1 cellular context compared by ENCODE assay signal in genomic region chrX:154397888-154398667, GRCh38.
TF ChIP-seq lines count a peak whose summit lies in the region.

RPL10 (plus strand) TSS chrX:154398377; CDS start chrX:154398520, 143 bp downstream.

TF ChIP-seq in HepG2, 621 proteins besides CTCF, POLR2A, EP300 and RAD21 (continued from another document and continues in another):
- TF ChIP-seq CEBPZ (IDR thresholded peaks at IDR 0.05; ENCODE audit: low read length): no peak
- no peak for TF ChIP-seq NFKBIZ (CRISPR knock-in tag; IDR thresholded peaks at IDR 0.05)
- no peak for TF ChIP-seq ZFP1 (CRISPR knock-in tag; IDR thresholded peaks at IDR 0.05)
- TF ChIP-seq TEAD2 (CRISPR knock-in tag; IDR thresholded peaks at IDR 0.05): 0 out of 2 replicates have a peak, but pooled peaks have one; percentile 28
- TF ChIP-seq PRPF4 (IDR thresholded peaks at IDR 0.05; ENCODE audit: low read depth, low read length, poor library complexity, severe bottlenecking): no peak
- TF ChIP-seq ZNF607 (CRISPR knock-in tag; IDR thresholded peaks at IDR 0.05; ENCODE audit: borderline replicate concordance): no peak; the same call in 1 of the 2 replicates
- TF ChIP-seq ELF3 (CRISPR knock-in tag; IDR thresholded peaks at IDR 0.05): no peak; the same call in 1 of the 2 replicates
- TF ChIP-seq, protein P1, sequence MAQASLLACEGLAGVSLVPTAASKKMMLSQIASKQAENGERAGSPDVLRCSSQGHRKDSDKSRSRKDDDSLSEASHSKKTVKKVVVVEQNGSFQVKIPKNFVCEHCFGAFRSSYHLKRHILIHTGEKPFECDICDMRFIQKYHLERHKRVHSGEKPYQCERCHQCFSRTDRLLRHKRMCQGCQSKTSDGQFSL (CRISPR knock-in tag; IDR thresholded peaks at IDR 0.05): no peak
- no peak; the same call in 1 of the 2 replicates for TF ChIP-seq ZNF788 (CRISPR knock-in tag; IDR thresholded peaks at IDR 0.05; ENCODE audit: borderline replicate concordance)
- no peak for TF ChIP-seq MATR3 (CRISPR knock-in tag; IDR thresholded peaks at IDR 0.05)
- TF ChIP-seq, protein P2, sequence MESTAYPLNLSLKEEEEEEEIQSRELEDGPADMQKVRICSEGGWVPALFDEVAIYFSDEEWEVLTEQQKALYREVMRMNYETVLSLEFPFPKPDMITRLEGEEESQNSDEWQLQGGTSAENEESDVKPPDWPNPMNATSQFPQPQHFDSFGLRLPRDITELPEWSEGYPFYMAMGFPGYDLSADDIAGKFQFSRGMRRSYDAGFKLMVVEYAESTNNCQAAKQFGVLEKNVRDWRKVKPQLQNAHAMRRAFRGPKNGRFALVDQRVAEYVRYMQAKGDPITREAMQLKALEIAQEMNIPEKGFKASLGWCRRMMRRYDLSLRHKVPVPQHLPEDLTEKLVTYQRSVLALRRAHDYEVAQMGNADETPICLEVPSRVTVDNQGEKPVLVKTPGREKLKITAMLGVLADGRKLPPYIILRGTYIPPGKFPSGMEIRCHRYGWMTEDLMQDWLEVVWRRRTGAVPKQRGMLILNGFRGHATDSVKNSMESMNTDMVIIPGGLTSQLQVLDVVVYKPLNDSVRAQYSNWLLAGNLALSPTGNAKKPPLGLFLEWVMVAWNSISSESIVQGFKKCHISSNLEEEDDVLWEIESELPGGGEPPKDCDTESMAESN (CRISPR knock-in tag; conservative IDR thresholded peaks at IDR 0.05): no peak
- TF ChIP-seq ATM (IDR thresholded peaks at IDR 0.05; ENCODE audit: borderline replicate concordance): no peak
- TF ChIP-seq, protein P3, sequence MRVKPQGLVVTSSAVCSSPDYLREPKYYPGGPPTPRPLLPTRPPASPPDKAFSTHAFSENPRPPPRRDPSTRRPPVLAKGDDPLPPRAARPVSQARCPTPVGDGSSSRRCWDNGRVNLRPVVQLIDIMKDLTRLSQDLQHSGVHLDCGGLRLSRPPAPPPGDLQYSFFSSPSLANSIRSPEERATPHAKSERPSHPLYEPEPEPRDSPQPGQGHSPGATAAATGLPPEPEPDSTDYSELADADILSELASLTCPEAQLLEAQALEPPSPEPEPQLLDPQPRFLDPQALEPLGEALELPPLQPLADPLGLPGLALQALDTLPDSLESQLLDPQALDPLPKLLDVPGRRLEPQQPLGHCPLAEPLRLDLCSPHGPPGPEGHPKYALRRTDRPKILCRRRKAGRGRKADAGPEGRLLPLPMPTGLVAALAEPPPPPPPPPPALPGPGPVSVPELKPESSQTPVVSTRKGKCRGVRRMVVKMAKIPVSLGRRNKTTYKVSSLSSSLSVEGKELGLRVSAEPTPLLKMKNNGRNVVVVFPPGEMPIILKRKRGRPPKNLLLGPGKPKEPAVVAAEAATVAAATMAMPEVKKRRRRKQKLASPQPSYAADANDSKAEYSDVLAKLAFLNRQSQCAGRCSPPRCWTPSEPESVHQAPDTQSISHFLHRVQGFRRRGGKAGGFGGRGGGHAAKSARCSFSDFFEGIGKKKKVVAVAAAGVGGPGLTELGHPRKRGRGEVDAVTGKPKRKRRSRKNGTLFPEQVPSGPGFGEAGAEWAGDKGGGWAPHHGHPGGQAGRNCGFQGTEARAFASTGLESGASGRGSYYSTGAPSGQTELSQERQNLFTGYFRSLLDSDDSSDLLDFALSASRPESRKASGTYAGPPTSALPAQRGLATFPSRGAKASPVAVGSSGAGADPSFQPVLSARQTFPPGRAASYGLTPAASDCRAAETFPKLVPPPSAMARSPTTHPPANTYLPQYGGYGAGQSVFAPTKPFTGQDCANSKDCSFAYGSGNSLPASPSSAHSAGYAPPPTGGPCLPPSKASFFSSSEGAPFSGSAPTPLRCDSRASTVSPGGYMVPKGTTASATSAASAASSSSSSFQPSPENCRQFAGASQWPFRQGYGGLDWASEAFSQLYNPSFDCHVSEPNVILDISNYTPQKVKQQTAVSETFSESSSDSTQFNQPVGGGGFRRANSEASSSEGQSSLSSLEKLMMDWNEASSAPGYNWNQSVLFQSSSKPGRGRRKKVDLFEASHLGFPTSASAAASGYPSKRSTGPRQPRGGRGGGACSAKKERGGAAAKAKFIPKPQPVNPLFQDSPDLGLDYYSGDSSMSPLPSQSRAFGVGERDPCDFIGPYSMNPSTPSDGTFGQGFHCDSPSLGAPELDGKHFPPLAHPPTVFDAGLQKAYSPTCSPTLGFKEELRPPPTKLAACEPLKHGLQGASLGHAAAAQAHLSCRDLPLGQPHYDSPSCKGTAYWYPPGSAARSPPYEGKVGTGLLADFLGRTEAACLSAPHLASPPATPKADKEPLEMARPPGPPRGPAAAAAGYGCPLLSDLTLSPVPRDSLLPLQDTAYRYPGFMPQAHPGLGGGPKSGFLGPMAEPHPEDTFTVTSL (CRISPR knock-in tag; IDR thresholded peaks at IDR 0.05; ENCODE audit: borderline replicate concordance): no peak
- peak; percentile 72 for TF ChIP-seq ZFY (CRISPR knock-in tag; IDR thresholded peaks at IDR 0.05)
- TF ChIP-seq ZNF225 (CRISPR knock-in tag; IDR thresholded peaks at IDR 0.05): no peak
- TF ChIP-seq DMAP1 (CRISPR knock-in tag; IDR thresholded peaks at IDR 0.05): peak; percentile 92
- no peak for TF ChIP-seq PRDM10 (CRISPR knock-in tag; IDR thresholded peaks at IDR 0.05; ENCODE audit: low read depth)
- peak; percentile 53; the same call in 1 of the 2 replicates for TF ChIP-seq ZC3H13 (CRISPR knock-in tag; IDR thresholded peaks at IDR 0.05)
- TF ChIP-seq ZNF256 (CRISPR knock-in tag; conservative IDR thresholded peaks at IDR 0.05): peak; percentile 80
- no peak for TF ChIP-seq FUBP1 (CRISPR knock-in tag; IDR thresholded peaks at IDR 0.05; ENCODE audit: borderline replicate concordance)
- no peak for TF ChIP-seq ZNF326 (CRISPR knock-in tag; IDR thresholded peaks at IDR 0.05; ENCODE audit: borderline replicate concordance)
- TF ChIP-seq ZFP37 (CRISPR knock-in tag; IDR thresholded peaks at IDR 0.05; ENCODE audit: borderline replicate concordance): peak; percentile 69; the same call in 1 of the 2 replicates
- TF ChIP-seq ZFX (CRISPR knock-in tag; IDR thresholded peaks at IDR 0.05; ENCODE audit: low read depth): peak; percentile 77
- no peak for TF ChIP-seq IKZF1 (IDR thresholded peaks at IDR 0.05)
- peak; percentile 53; the same call in 1 of the 2 replicates for TF ChIP-seq NAIF1 (CRISPR knock-in tag; IDR thresholded peaks at IDR 0.05; ENCODE audit: borderline replicate concordance)
- TF ChIP-seq SMAD1 (CRISPR knock-in tag; IDR thresholded peaks at IDR 0.05; ENCODE audit: borderline replicate concordance, low read depth): 0 out of 2 replicates have a peak, but pooled peaks have one; percentile 10
- TF ChIP-seq SOX13 (IDR thresholded peaks at IDR 0.05): no peak
- TF ChIP-seq SOX13 (CRISPR knock-in tag; conservative IDR thresholded peaks at IDR 0.05 in 1 of 2, IDR thresholded peaks at IDR 0.05 in 1 of 2): no peak; a peak in 1 of 4 replicates
- peak; percentile 75; the same call in 1 of the 2 replicates for TF ChIP-seq GZF1 (CRISPR knock-in tag; IDR thresholded peaks at IDR 0.05)
- no peak for TF ChIP-seq MIXL1 (CRISPR knock-in tag; IDR thresholded peaks at IDR 0.05)
- TF ChIP-seq SNAPC4 (CRISPR knock-in tag; IDR thresholded peaks at IDR 0.05): no peak
- TF ChIP-seq ATF5 (CRISPR knock-in tag; IDR thresholded peaks at IDR 0.05; ENCODE audit: low read depth): no peak
- no peak for TF ChIP-seq ZNF263 (CRISPR knock-in tag; IDR thresholded peaks at IDR 0.05)
- TF ChIP-seq ZNF451 (CRISPR knock-in tag; IDR thresholded peaks at IDR 0.05): no peak
- TF ChIP-seq EZH2 (conservative IDR thresholded peaks at IDR 0.05; ENCODE audit: low read depth, low read length): no peak
- no peak for TF ChIP-seq FLYWCH1 (CRISPR knock-in tag; IDR thresholded peaks at IDR 0.05)
